15 cellular contexts compared by ENCODE assay signal in the genomic region with DNA sequence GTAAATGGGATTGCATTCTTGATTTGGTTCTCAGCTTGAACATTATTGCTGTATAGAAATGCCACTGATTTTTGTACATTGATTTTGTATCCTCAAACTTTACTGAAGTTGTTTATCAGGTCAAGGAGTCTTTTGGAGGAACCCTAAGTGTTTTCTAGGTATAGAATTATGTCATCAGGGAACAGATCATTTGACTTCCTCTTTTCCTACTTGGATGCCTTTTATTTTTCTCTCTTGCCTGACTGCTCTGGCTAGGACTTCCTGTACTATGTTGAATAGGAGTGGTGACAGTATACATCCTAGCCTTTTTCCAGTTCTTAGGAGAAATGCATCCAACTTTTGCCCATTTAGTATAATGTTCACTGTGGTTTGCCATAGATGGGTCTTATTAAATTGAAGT. TPM values are rescaled to one million over a fixed set of nuclear protein-coding genes. Genes with fewer than 3 reads are reported as not detected.
DNase-seq lines count a peak whose midpoint lies in the region; ATAC-seq lines count a peak whose summit lies in the region.
"Had no signal": no experiment of that assay in that cellular context is flagged by ENCODE, and none has a peak within 500 bp of the region (broad histone marks: within the 10 kb centered on the region; RNA-seq: fewer than 3 reads in every experiment).

No MANE protein-coding gene starts in this region.

- peaks cover 0 to 5% (median 0%) of the 10 kb centered on the region in 3 experiments for H3K9me3 ChIP-seq in naive thymus-derived CD4-positive, alpha-beta T cell (ENCODE audit: control insufficient read depth in 2 of 3, low read length in 3 of 3)
- H3K9me3 ChIP-seq: BE2C, HAP-1 had no signal

- no peaks in the 10 kb centered on the region for H3K4me1 Mint-ChIP-seq in naive thymus-derived CD4-positive, alpha-beta T cell

- ATAC-seq in naive thymus-derived CD4-positive, alpha-beta T cell = no peak

- H3K36me3 ChIP-seq in naive thymus-derived CD4-positive, alpha-beta T cell (ENCODE audit: control insufficient read depth in 2 of 3, insufficient read depth in 3 of 3, low read length in 3 of 3) = no peaks in the 10 kb centered on the region
- H3K36me3 ChIP-seq: BE2C, HAP-1 had no signal

- POLR2A ChIA-PET in naive thymus-derived CD4-positive, alpha-beta T cell (lab: Charles Lee) = no interaction called here

- DNase-seq in SKM-1 treated with dmso at 0.1 percent for 144 hours (lab: John Stamatoyannopoulos, UW; ENCODE audit: unreplicated experiment) = peak; percentile 50
- DNase-seq in SKM-1 (lab: John Stamatoyannopoulos, UW; ENCODE audit: unreplicated experiment) = no peak
- DNase-seq in KBM-7 = peak; percentile 40
- peak; percentile 25 for DNase-seq in OCI-M1 (lab: John Stamatoyannopoulos, UW)
- DNase-seq in naive thymus-derived CD4-positive, alpha-beta T cell = no peak
- DNase-seq in stimulated activated naive CD4-positive, alpha-beta T cell (lab: John Stamatoyannopoulos, UW) = no peak
- DNase-seq: ACHN; BE2C; C1 segment of cervical spinal cord; Caco-2; CD4-positive, alpha-beta T cell; GM23248 had no signal

- H3K36me3 Mint-ChIP-seq in naive thymus-derived CD4-positive, alpha-beta T cell = peaks cover 0 to 4% (median 0%) of the 10 kb centered on the region in 5 donors

- in situ Hi-C loops in KBM-7 (cut with MboI; ENCODE audit: low pct_unique_long_range_greater_than_20kb, low sequenced_read_pairs) = no loop called here

- no peak overlapping the region for H3K4me3 Mint-ChIP-seq in naive thymus-derived CD4-positive, alpha-beta T cell
- H3K4me3 Mint-ChIP-seq: CD4-positive, alpha-beta T cell had no signal

- intact Hi-C loops in naive thymus-derived CD4-positive, alpha-beta T cell (cut with micrococcal nuclease) = no loop called here

- no peaks in the 10 kb centered on the region for H3K4me1 ChIP-seq in naive thymus-derived CD4-positive, alpha-beta T cell (ENCODE audit: control insufficient read depth in 2 of 2, insufficient read depth in 2 of 2, low read length in 2 of 2)
- H3K4me1 ChIP-seq: BE2C, HAP-1 had no signal

- no peak overlapping the region for H3K4me3 ChIP-seq in naive thymus-derived CD4-positive, alpha-beta T cell (ENCODE audit: low read length)
- H3K4me3 ChIP-seq: GM23248, HAP-1 had no signal

- CTCF ChIA-PET in naive thymus-derived CD4-positive, alpha-beta T cell (lab: Charles Lee) = no interaction called here

- H3K27ac Mint-ChIP-seq in naive thymus-derived CD4-positive, alpha-beta T cell = no peak overlapping the region
- H3K27ac Mint-ChIP-seq: CD4-positive, alpha-beta T cell had no signal

- peaks cover 21 to 40% (median 26%) of the 10 kb centered on the region in 5 donors for H3K27me3 Mint-ChIP-seq in naive thymus-derived CD4-positive, alpha-beta T cell

- no peak overlapping the region for H3K27ac ChIP-seq in naive thymus-derived CD4-positive, alpha-beta T cell (ENCODE audit: low read depth, low read length)
- H3K27ac ChIP-seq: GM23248 had no signal

- no peaks in the 10 kb centered on the region for H3K27me3 ChIP-seq in naive thymus-derived CD4-positive, alpha-beta T cell (ENCODE audit: control insufficient read depth in 2 of 2, insufficient read depth in 2 of 2, low read length in 2 of 2)
- H3K27me3 ChIP-seq: BE2C had no signal

- H3K9me3 Mint-ChIP-seq in naive thymus-derived CD4-positive, alpha-beta T cell = peaks cover 0 to 32% (median 10%) of the 10 kb centered on the region in 11 donors

RNA-seq across cellular contexts. Expression of gene ANXA8, which starts 48.8 kb away (rescaled TPM):
- total RNA-seq in naive thymus-derived CD4-positive, alpha-beta T cell = under 1 TPM in 1 of 5 experiments, not detected in 4; 0.63 TPM
- not detected for polyA plus RNA-seq in naive thymus-derived CD4-positive, alpha-beta T cell
- total RNA-seq: CD4-positive, alpha-beta T cell; HT-29 had no signal

RNA-seq across cellular contexts. Expression of gene ZNF488, which starts 51.0 kb away (rescaled TPM):
- not detected for total RNA-seq in naive thymus-derived CD4-positive, alpha-beta T cell
- polyA plus RNA-seq in naive thymus-derived CD4-positive, alpha-beta T cell = under 1 TPM in 1 of 2 donors, not detected in 1; 0.12 TPM
- total RNA-seq: CD4-positive, alpha-beta T cell; GM23248 had no signal

RNA-seq across cellular contexts. Expression of gene FAM25G, which starts 56.4 kb away (rescaled TPM):
- total RNA-seq in naive thymus-derived CD4-positive, alpha-beta T cell = not detected
- polyA plus RNA-seq in naive thymus-derived CD4-positive, alpha-beta T cell = not detected
- total RNA-seq: Caco-2; CD4-positive, alpha-beta T cell; GM23248; H4; HT-29 had no signal

Comparison
In these comparisons a context has a peak if more than half of its experiments do, and no peak if none do; other contexts are left out.
1. DNase-seq: peak in SKM-1 treated with dmso at 0.1 percent for 144 hours (single experiment), KBM-7 (single experiment) and OCI-M1 (single experiment); none in SKM-1 (single experiment), naive thymus-derived CD4-positive, alpha-beta T cell (0 of 9) and stimulated activated naive CD4-positive, alpha-beta T cell (0 of 6).